1 cellular context compared by ENCODE assay signal in the genomic region with DNA sequence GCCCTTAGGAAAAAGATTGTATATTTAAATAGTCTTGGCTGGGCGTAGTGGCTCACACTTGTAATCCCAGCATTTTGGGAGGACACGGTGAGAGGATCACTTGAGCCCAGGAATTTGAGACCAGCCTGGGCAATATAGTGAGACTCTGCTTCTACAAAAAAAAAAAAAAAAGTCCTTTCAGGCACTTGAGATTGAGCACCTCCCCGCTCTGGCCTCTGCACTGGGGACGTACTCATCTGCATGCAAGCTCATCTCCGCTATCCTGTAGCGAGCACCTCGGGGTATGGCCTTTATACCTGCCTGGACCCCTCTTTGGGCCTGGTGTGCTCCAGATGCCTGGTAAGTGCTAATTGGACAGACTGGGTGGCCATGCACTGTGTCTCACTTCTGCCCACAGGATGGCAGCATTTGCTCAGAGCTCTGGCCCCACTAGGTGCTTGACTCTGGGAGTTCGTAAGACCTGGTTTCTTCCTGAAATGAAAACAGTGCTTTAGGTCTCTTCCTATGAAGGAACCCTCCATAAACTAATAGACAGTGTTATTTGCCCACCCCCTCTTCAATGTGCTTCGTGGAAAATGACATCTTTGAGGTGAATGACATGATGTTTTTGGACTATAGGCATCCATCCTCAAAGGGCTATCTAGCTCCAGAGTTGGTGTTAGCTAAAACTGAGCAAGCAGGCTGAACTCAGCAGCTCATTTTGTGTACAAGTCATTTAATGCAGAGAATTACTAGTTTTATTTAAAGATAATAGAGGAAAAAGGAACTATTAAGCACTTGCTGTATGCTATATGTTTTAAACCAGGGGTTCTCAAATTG.
TF ChIP-seq lines count a peak whose summit lies in the region.

No MANE protein-coding gene starts in this region.

TF ChIP-seq in K562, 482 proteins besides CTCF, POLR2A, EP300 and RAD21 (continued from another document and continues in another):
- TF ChIP-seq, protein P1, sequence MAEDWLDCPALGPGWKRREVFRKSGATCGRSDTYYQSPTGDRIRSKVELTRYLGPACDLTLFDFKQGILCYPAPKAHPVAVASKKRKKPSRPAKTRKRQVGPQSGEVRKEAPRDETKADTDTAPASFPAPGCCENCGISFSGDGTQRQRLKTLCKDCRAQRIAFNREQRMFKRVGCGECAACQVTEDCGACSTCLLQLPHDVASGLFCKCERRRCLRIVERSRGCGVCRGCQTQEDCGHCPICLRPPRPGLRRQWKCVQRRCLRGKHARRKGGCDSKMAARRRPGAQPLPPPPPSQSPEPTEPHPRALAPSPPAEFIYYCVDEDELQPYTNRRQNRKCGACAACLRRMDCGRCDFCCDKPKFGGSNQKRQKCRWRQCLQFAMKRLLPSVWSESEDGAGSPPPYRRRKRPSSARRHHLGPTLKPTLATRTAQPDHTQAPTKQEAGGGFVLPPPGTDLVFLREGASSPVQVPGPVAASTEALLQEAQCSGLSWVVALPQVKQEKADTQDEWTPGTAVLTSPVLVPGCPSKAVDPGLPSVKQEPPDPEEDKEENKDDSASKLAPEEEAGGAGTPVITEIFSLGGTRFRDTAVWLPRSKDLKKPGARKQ (CRISPR knock-in tag; IDR thresholded peaks at IDR 0.05) = no peak
- TF ChIP-seq YY1 (IDR thresholded peaks at IDR 0.05; ENCODE audit: borderline replicate concordance in 1 of 3, control insufficient read depth in 1 of 3, extremely low read depth in 1 of 3, insufficient read depth in 3 of 3, insufficient read length in 1 of 3, insufficient replicate concordance in 2 of 3, low read depth in 1 of 3, low read length in 2 of 3) = peak in 2 of 3 experiments; percentile 19 to 34
- TF ChIP-seq, protein P2, sequence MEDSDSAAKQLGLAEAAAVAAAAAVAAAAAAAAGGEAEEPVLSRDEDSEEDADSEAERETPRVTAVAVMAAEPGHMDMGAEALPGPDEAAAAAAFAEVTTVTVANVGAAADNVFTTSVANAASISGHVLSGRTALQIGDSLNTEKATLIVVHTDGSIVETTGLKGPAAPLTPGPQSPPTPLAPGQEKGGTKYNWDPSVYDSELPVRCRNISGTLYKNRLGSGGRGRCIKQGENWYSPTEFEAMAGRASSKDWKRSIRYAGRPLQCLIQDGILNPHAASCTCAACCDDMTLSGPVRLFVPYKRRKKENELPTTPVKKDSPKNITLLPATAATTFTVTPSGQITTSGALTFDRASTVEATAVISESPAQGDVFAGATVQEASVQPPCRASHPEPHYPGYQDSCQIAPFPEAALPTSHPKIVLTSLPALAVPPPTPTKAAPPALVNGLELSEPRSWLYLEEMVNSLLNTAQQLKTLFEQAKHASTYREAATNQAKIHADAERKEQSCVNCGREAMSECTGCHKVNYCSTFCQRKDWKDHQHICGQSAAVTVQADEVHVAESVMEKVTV (CRISPR knock-in tag; IDR thresholded peaks at IDR 0.05) = peak; percentile 86
- peak in 1 of 2 experiments; percentile 48; a peak in 1 of 4 replicates for TF ChIP-seq MAZ (CRISPR knock-in tag; conservative IDR thresholded peaks at IDR 0.05 in 1 of 2, IDR thresholded peaks at IDR 0.05 in 1 of 2)
- no peak for TF ChIP-seq THRAP3 (IDR thresholded peaks at IDR 0.05; ENCODE audit: borderline replicate concordance)
- TF ChIP-seq STAT5A (IDR thresholded peaks at IDR 0.05; ENCODE audit: borderline replicate concordance, low read length) = no peak
- TF ChIP-seq CC2D1A (IDR thresholded peaks at IDR 0.05) = peak; percentile 55; the same call in 1 of the 2 replicates
- TF ChIP-seq ZNF699 (CRISPR knock-in tag; IDR thresholded peaks at IDR 0.05; ENCODE audit: insufficient replicate concordance) = no peak
- TF ChIP-seq E2F3 (CRISPR knock-in tag; IDR thresholded peaks at IDR 0.05) = no peak
- TF ChIP-seq NFRKB (IDR thresholded peaks at IDR 0.05; ENCODE audit: low read depth) = no peak
- no peak for TF ChIP-seq NFE2 (IDR thresholded peaks at IDR 0.05; ENCODE audit: low read depth)
- TF ChIP-seq, protein P3, sequence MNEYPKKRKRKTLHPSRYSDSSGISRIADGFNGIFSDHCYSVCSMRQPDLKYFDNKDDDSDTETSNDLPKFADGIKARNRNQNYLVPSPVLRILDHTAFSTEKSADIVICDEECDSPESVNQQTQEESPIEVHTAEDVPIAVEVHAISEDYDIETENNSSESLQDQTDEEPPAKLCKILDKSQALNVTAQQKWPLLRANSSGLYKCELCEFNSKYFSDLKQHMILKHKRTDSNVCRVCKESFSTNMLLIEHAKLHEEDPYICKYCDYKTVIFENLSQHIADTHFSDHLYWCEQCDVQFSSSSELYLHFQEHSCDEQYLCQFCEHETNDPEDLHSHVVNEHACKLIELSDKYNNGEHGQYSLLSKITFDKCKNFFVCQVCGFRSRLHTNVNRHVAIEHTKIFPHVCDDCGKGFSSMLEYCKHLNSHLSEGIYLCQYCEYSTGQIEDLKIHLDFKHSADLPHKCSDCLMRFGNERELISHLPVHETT (CRISPR knock-in tag; conservative IDR thresholded peaks at IDR 0.05 in 1 of 2, IDR thresholded peaks at IDR 0.05 in 1 of 2) = no peak
- TF ChIP-seq, protein P4, sequence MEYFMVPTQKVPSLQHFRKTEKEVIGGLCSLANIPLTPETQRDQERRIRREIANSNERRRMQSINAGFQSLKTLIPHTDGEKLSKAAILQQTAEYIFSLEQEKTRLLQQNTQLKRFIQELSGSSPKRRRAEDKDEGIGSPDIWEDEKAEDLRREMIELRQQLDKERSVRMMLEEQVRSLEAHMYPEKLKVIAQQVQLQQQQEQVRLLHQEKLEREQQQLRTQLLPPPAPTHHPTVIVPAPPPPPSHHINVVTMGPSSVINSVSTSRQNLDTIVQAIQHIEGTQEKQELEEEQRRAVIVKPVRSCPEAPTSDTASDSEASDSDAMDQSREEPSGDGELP (CRISPR knock-in tag; IDR thresholded peaks at IDR 0.05; ENCODE audit: borderline replicate concordance) = peak; percentile 45; the same call in 1 of the 2 replicates
- no peak for TF ChIP-seq ZNF780A (CRISPR knock-in tag; IDR thresholded peaks at IDR 0.05)
- no peak for TF ChIP-seq RHOXF2B (CRISPR knock-in tag; conservative IDR thresholded peaks at IDR 0.05)
- peak; percentile 79 for TF ChIP-seq ZKSCAN1 (IDR thresholded peaks at IDR 0.05; ENCODE audit: low read depth, low read length)
- TF ChIP-seq SUPT5H (IDR thresholded peaks at IDR 0.05) = no peak
- TF ChIP-seq MECOM (CRISPR knock-in tag; IDR thresholded peaks at IDR 0.05) = no peak
- TF ChIP-seq, protein P5, sequence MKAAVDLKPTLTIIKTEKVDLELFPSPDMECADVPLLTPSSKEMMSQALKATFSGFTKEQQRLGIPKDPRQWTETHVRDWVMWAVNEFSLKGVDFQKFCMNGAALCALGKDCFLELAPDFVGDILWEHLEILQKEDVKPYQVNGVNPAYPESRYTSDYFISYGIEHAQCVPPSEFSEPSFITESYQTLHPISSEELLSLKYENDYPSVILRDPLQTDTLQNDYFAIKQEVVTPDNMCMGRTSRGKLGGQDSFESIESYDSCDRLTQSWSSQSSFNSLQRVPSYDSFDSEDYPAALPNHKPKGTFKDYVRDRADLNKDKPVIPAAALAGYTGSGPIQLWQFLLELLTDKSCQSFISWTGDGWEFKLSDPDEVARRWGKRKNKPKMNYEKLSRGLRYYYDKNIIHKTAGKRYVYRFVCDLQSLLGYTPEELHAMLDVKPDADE (conservative IDR thresholded peaks at IDR 0.05; ENCODE audit: control insufficient read depth, low read depth, low read length) = no peak
- no peak for TF ChIP-seq TAF9B (IDR thresholded peaks at IDR 0.05; ENCODE audit: partially characterized antibody)
- TF ChIP-seq RCOR1 (IDR thresholded peaks at IDR 0.05; ENCODE audit: borderline replicate concordance in 1 of 2, low read depth in 2 of 2, low read length in 2 of 2) = no peak
- peak; percentile 61; the same call in 1 of the 2 replicates for TF ChIP-seq RB1 (IDR thresholded peaks at IDR 0.05; ENCODE audit: low read depth)
- peak; percentile 83; the same call in 1 of the 2 replicates for TF ChIP-seq ARID2 (IDR thresholded peaks at IDR 0.05)
- no peak for TF ChIP-seq PURB (CRISPR knock-in tag; IDR thresholded peaks at IDR 0.05; ENCODE audit: low read depth)
- TF ChIP-seq, protein P6, sequence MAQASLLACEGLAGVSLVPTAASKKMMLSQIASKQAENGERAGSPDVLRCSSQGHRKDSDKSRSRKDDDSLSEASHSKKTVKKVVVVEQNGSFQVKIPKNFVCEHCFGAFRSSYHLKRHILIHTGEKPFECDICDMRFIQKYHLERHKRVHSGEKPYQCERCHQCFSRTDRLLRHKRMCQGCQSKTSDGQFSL (CRISPR knock-in tag; IDR thresholded peaks at IDR 0.05) = no peak
- TF ChIP-seq, protein P6 (tag; IDR thresholded peaks at IDR 0.05) = no peak
- TF ChIP-seq, protein P7, sequence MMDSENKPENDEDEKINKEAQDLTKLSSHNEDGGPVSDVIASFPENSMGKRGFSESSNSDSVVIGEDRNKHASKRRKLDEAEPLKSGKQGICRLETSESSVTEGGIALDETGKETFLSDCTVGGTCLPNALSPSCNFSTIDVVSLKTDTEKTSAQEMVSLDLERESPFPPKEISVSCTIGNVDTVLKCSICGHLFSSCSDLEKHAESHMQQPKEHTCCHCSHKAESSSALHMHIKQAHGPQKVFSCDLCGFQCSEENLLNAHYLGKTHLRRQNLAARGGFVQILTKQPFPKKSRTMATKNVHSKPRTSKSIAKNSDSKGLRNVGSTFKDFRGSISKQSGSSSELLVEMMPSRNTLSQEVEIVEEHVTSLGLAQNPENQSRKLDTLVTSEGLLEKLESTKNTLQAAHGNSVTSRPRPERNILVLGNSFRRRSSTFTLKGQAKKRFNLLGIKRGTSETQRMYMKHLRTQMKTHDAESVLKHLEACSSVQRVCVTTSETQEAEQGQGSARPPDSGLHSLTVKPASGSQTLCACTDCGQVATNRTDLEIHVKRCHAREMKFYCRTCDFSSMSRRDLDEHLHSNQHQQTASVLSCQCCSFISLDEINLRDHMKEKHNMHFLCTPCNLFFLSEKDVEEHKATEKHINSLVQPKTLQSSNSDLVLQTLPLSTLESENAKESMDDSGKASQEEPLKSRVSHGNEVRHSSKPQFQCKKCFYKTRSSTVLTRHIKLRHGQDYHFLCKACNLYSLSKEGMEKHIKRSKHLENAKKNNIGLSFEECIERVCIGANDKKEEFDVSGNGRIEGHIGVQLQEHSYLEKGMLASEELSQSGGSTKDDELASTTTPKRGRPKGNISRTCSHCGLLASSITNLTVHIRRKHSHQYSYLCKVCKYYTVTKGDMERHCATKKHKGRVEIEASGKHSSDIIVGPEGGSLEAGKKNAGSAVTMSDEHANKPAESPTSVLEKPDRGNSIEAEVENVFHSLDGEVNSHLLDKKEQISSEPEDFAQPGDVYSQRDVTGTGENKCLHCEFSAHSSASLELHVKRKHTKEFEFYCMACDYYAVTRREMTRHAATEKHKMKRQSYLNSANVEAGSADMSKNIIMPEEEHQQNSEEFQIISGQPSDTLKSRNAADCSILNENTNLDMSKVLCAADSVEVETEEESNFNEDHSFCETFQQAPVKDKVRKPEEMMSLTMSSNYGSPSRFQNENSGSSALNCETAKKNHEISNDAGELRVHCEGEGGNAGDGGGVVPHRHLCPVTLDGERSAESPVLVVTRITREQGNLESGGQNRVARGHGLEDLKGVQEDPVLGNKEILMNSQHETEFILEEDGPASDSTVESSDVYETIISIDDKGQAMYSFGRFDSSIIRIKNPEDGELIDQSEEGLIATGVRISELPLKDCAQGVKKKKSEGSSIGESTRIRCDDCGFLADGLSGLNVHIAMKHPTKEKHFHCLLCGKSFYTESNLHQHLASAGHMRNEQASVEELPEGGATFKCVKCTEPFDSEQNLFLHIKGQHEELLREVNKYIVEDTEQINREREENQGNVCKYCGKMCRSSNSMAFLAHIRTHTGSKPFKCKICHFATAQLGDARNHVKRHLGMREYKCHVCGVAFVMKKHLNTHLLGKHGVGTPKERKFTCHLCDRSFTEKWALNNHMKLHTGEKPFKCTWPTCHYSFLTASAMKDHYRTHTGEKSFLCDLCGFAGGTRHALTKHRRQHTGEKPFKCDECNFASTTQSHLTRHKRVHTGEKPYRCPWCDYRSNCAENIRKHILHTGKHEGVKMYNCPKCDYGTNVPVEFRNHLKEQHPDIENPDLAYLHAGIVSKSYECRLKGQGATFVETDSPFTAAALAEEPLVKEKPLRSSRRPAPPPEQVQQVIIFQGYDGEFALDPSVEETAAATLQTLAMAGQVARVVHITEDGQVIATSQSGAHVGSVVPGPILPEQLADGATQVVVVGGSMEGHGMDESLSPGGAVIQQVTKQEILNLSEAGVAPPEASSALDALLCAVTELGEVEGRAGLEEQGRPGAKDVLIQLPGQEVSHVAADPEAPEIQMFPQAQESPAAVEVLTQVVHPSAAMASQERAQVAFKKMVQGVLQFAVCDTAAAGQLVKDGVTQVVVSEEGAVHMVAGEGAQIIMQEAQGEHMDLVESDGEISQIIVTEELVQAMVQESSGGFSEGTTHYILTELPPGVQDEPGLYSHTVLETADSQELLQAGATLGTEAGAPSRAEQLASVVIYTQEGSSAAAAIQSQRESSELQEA (IDR thresholded peaks at IDR 0.05; ENCODE audit: low read depth) = no peak
- TF ChIP-seq SMAD2 (IDR thresholded peaks at IDR 0.05; ENCODE audit: low read depth, low read length) = no peak
- TF ChIP-seq CBX1 (IDR thresholded peaks at IDR 0.05; ENCODE audit: low read depth) = no peak
- no peak for TF ChIP-seq COPS2 (conservative IDR thresholded peaks at IDR 0.05)
- TF ChIP-seq, protein P8, sequence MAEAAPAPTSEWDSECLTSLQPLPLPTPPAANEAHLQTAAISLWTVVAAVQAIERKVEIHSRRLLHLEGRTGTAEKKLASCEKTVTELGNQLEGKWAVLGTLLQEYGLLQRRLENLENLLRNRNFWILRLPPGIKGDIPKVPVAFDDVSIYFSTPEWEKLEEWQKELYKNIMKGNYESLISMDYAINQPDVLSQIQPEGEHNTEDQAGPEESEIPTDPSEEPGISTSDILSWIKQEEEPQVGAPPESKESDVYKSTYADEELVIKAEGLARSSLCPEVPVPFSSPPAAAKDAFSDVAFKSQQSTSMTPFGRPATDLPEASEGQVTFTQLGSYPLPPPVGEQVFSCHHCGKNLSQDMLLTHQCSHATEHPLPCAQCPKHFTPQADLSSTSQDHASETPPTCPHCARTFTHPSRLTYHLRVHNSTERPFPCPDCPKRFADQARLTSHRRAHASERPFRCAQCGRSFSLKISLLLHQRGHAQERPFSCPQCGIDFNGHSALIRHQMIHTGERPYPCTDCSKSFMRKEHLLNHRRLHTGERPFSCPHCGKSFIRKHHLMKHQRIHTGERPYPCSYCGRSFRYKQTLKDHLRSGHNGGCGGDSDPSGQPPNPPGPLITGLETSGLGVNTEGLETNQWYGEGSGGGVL (CRISPR knock-in tag; IDR thresholded peaks at IDR 0.05) = no peak
- TF ChIP-seq, protein P9, sequence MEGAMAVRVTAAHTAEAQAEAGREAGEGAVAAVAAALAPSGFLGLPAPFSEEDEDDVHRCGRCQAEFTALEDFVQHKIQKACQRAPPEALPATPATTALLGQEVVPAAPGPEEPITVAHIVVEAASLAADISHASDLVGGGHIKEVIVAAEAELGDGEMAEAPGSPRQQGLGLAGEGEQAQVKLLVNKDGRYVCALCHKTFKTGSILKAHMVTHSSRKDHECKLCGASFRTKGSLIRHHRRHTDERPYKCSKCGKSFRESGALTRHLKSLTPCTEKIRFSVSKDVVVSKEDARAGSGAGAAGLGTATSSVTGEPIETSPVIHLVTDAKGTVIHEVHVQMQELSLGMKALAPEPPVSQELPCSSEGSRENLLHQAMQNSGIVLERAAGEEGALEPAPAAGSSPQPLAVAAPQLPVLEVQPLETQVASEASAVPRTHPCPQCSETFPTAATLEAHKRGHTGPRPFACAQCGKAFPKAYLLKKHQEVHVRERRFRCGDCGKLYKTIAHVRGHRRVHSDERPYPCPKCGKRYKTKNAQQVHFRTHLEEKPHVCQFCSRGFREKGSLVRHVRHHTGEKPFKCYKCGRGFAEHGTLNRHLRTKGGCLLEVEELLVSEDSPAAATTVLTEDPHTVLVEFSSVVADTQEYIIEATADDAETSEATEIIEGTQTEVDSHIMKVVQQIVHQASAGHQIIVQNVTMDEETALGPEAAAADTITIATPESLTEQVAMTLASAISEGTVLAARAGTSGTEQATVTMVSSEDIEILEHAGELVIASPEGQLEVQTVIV (CRISPR knock-in tag; IDR thresholded peaks at IDR 0.05; ENCODE audit: borderline replicate concordance) = no peak
- TF ChIP-seq GTF2E2 (tag; IDR thresholded peaks at IDR 0.05) = no peak
- no peak for TF ChIP-seq HMG20B (CRISPR knock-in tag; IDR thresholded peaks at IDR 0.05)
